Comparison of ENCODE assay signal across 9 cellular contexts in the genomic region with DNA sequence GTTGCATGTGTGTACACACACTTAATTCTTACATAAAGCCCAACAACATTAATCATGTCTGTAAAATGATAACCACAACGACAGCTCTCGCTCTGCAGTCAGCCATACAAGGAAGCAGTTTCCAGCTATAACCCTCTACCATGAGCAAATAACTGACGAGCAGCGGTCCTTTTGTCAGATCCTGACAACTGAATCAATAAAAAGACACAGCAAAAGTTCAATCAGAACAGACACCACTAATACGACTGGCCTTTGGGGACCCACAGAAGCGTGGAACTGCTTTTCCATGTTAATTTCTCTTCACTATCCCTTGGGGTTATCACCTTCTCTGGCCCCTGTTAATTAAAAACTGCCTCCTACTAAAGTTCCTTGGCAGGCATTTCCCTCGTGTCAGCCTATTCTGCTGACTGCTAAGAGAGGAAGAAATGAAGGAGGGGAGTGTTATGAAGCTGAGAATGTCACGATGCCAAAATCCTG.
A peak's percentile ranks its signal among the peaks of the same experiment; 100 is the strongest.
DNase-seq lines count a peak whose midpoint lies in the region; ATAC-seq and TF ChIP-seq lines count a peak whose summit lies in the region.
"Had no signal": no experiment of that assay in that cellular context is flagged by ENCODE, and none has a peak within 500 bp of the region (broad histone marks: within the 10 kb centered on the region; RNA-seq: fewer than 3 reads in every experiment).

No MANE protein-coding gene starts in this region.

- H3K27ac ChIP-seq in lower lobe of right lung, result peak overlapping the region; percentile 34
- H3K27ac ChIP-seq in tibial artery, result no peak overlapping the region
- H3K27ac ChIP-seq in Karpas-422 (ENCODE audit: low read length), result no peak overlapping the region
- H3K27ac ChIP-seq: BLaER1 treated with 17β-estradiol and CSF1 and Interleukin-3, amounts not matched to agents 10 nM and 100 nM had no signal

- H3K27me3 ChIP-seq in lower lobe of right lung (ENCODE audit: low read depth) (no peaks in the 10 kb centered on the region), tibial artery (no peaks in the 10 kb centered on the region), Karpas-422 (ENCODE audit: low read length) (no peaks in the 10 kb centered on the region)
- H3K27me3 ChIP-seq: BLaER1 treated with 17β-estradiol and CSF1 and Interleukin-3, amounts not matched to agents 10 nM and 100 nM had no signal

- no peak for TF ChIP-seq CTCF in lower lobe of right lung (IDR thresholded peaks at IDR 0.05)
- no peak for TF ChIP-seq CTCF in tibial artery (IDR thresholded peaks at IDR 0.05)

- no peaks in the 10 kb centered on the region for H4K20me1 ChIP-seq in Karpas-422 (ENCODE audit: insufficient read depth, low read depth, low read length)
- H4K20me1 ChIP-seq: BLaER1 treated with 17β-estradiol and CSF1 and Interleukin-3, amounts not matched to agents 10 nM and 100 nM had no signal

- peaks cover 7% of the 10 kb centered on the region for H3K4me1 ChIP-seq in lower lobe of right lung
- H3K4me1 ChIP-seq in tibial artery, result no peaks in the 10 kb centered on the region
- H3K4me1 ChIP-seq in Karpas-422 (ENCODE audit: low read length), result no peaks in the 10 kb centered on the region
- H3K4me1 ChIP-seq: BLaER1 treated with 17β-estradiol and CSF1 and Interleukin-3, amounts not matched to agents 10 nM and 100 nM had no signal

- H3K9me3 ChIP-seq in lower lobe of right lung, result peaks cover 9% of the 10 kb centered on the region
- peaks cover 0 to 8% (median 0%) of the 10 kb centered on the region in 3 donors for H3K9me3 ChIP-seq in tibial artery
- H3K9me3 ChIP-seq in Karpas-422 (ENCODE audit: low read length), result peaks cover 2% of the 10 kb centered on the region; the same call in 1 of the 2 replicates

- intact Hi-C loops in lower lobe of right lung (cut with DNase I), result no loop called here
- intact Hi-C loops in tibial artery (cut with DNase I; ENCODE audit: low total_unique reads), result no loop called here

- H3K36me3 ChIP-seq in lower lobe of right lung (no peaks in the 10 kb centered on the region), tibial artery (no peaks in the 10 kb centered on the region), Karpas-422 (ENCODE audit: insufficient read depth, low read length) (no peaks in the 10 kb centered on the region)
- H3K36me3 ChIP-seq: BLaER1 treated with 17β-estradiol and CSF1 and Interleukin-3, amounts not matched to agents 10 nM and 100 nM had no signal

- no peak overlapping the region for H2AFZ ChIP-seq in Karpas-422 (ENCODE audit: low read length)

- H3K9ac ChIP-seq in Karpas-422 (ENCODE audit: low read length), result no peak overlapping the region
- H3K9ac ChIP-seq: BLaER1 treated with 17β-estradiol and CSF1 and Interleukin-3, amounts not matched to agents 10 nM and 100 nM had no signal

- H3K4me3 ChIP-seq in lower lobe of right lung, result peak overlapping the region; percentile 8
- H3K4me3 ChIP-seq in tibial artery, result no peak overlapping the region
- H3K4me3 ChIP-seq in Karpas-422 (ENCODE audit: low read length), result no peak overlapping the region
- H3K4me3 ChIP-seq: BLaER1 treated with 17β-estradiol and CSF1 and Interleukin-3, amounts not matched to agents 10 nM and 100 nM had no signal

- ATAC-seq in lower lobe of right lung, result peak in 1 of 2 donors; percentile 68
- no peak for ATAC-seq in GM21723 (IDR thresholded peaks at IDR 0.05; ENCODE audit: unreplicated experiment)

- peak; percentile 54 for DNase-seq in COLO668 (lab: John Stamatoyannopoulos, UW; ENCODE audit: unreplicated experiment)
- DNase-seq in NCI-H146 treated with DMSO at 0.1 percent for 48 hours (lab: John Stamatoyannopoulos, UW; ENCODE audit: unreplicated experiment), result peak; percentile 73
- peak; percentile 72 for DNase-seq in amniotic epithelial cell (ENCODE audit: low read depth)
- no peak for DNase-seq in lower lobe of right lung
- DNase-seq in tibial artery, result no peak
- DNase-seq in Karpas-422, result no peak
- DNase-seq in iPS-NIHi11 (ENCODE audit: low spot score), result no peak

- no peaks in the 10 kb centered on the region for H3K79me2 ChIP-seq in Karpas-422 (ENCODE audit: low read length)

- H3K9me2 ChIP-seq in Karpas-422 (replicated peaks; ENCODE audit: insufficient read depth, low read length), result no peaks in the 10 kb centered on the region

- H3K4me2 ChIP-seq in Karpas-422 (ENCODE audit: low read depth, low read length, poor library complexity, severe bottlenecking), result no peak overlapping the region
- H3K4me2 ChIP-seq: BLaER1 treated with 17β-estradiol and CSF1 and Interleukin-3, amounts not matched to agents 10 nM and 100 nM had no signal

Comparison
In these comparisons a context has a peak if more than half of its experiments do, and no peak if none do; other contexts are left out.
1. DNase-seq: peak in COLO668 (single experiment), NCI-H146 treated with DMSO at 0.1 percent for 48 hours (single experiment) and amniotic epithelial cell (single experiment); none in lower lobe of right lung (single experiment), tibial artery (0 of 2), Karpas-422 (single experiment) and iPS-NIHi11 (single experiment).